ENCODE assay signal across 27 cellular contexts in genomic region chr1:243341074-243341473, GRCh38.
"Had no signal": no experiment of that assay in that cellular context is flagged by ENCODE, and none has a peak within 500 bp of the region (broad histone marks: within the 10 kb centered on the region; RNA-seq: fewer than 3 reads in every experiment).

No MANE protein-coding gene starts in this region.

- H3K36me3 Mint-ChIP-seq: stimulated activated effector memory CD8-positive, alpha-beta T cell treated with anti-CD3 and anti-CD28 coated beads, Interleukin-12 subunit alpha, Interleukin-12 subunit beta, amount 100 ng/mL, for 72 hours had no signal

- H3K27ac Mint-ChIP-seq: activated CD4-positive, alpha-beta memory T cell treated with anti-CD3 and anti-CD28 coated beads for 36 hours; activated CD4-positive, alpha-beta T cell treated with anti-CD3 and anti-CD28 coated beads, Interleukin-2, amount 10 ng/mL, durations not matched to agents 24 days and 14 days; activated T-helper 17 cell treated with anti-CD3 and anti-CD28 coated beads, Interleukin-2, amount 50 U/mL, for 72 hours; dendritic cell treated with granulocyte-macrophage colony-stimulating factor and Interleukin-4, amounts not matched to agents 40 ng/mL and 50 ng/mL, for 4 days; progenitor cell of endocrine pancreas; stimulated activated naive CD8-positive, alpha-beta T cell treated with anti-CD3 and anti-CD28 coated beads, Interleukin-15, Interleukin-2, amounts not matched to agents 100 ng/mL and 50 ng/mL, for 24 hours had no signal

- H3K27me3 ChIP-seq: heart right ventricle, ovary, right lobe of liver had no signal

- H3K4me1 Mint-ChIP-seq: central memory CD8-positive, alpha-beta T cell had no signal

- H3K4me1 ChIP-seq: left ventricle myocardium inferior had no signal

- H3K36me3 ChIP-seq: ovary, right lobe of liver, thoracic aorta had no signal

- H3K9me3 Mint-ChIP-seq: activated CD4-positive, alpha-beta memory T cell treated with anti-CD3 and anti-CD28 coated beads for 36 hours; activated CD4-positive, alpha-beta T cell treated with anti-CD3 and anti-CD28 coated beads, Interleukin-2, amount 10 ng/mL, durations not matched to agents 24 days and 14 days; activated T-cell treated with anti-CD3 and anti-CD28 coated beads, Interleukin-2, amount 50 U/mL, for 4 hours; activated T-helper 17 cell treated with anti-CD3 and anti-CD28 coated beads, Interleukin-2, amount 50 U/mL, for 72 hours; central memory CD8-positive, alpha-beta T cell; dendritic cell treated with granulocyte-macrophage colony-stimulating factor and Interleukin-4, amounts not matched to agents 40 ng/mL and 50 ng/mL, for 4 days; stimulated activated effector memory CD8-positive, alpha-beta T cell treated with anti-CD3 and anti-CD28 coated beads, Interleukin-12 subunit alpha, Interleukin-12 subunit beta, amount 100 ng/mL, for 72 hours; stimulated activated naive CD8-positive, alpha-beta T cell treated with anti-CD3 and anti-CD28 coated beads, Interleukin-15, Interleukin-2, amounts not matched to agents 100 ng/mL and 50 ng/mL, for 24 hours had no signal

- H3K27ac ChIP-seq: heart right ventricle, left ventricle myocardium inferior, ovary, right lobe of liver, thoracic aorta, WERI-Rb-1 had no signal

- H3K27me3 Mint-ChIP-seq: activated CD4-positive, alpha-beta memory T cell treated with anti-CD3 and anti-CD28 coated beads for 36 hours; activated CD4-positive, alpha-beta T cell treated with anti-CD3 and anti-CD28 coated beads, Interleukin-2, amount 10 ng/mL, durations not matched to agents 24 days and 14 days; activated T-helper 17 cell treated with anti-CD3 and anti-CD28 coated beads, Interleukin-2, amount 50 U/mL, for 72 hours; central memory CD8-positive, alpha-beta T cell; dendritic cell treated with granulocyte-macrophage colony-stimulating factor and Interleukin-4, amounts not matched to agents 40 ng/mL and 50 ng/mL, for 4 days; naive thymus-derived CD4-positive, alpha-beta T cell; progenitor cell of endocrine pancreas; stimulated activated naive CD8-positive, alpha-beta T cell treated with anti-CD3 and anti-CD28 coated beads, Interleukin-15, Interleukin-2, amounts not matched to agents 100 ng/mL and 50 ng/mL, for 24 hours had no signal

- H3K4me3 ChIP-seq: heart right ventricle, left ventricle myocardium inferior, lung, ovary, right lobe of liver, thoracic aorta had no signal

- ATAC-seq: activated CD4-positive, CD25-positive, alpha-beta regulatory T cell treated with anti-CD3 and anti-CD28 coated beads, Interleukin-2, amount 50 U/mL, for 24 hours; activated T-cell treated with anti-CD3 and anti-CD28 coated beads, Interleukin-2, amount 50 U/mL, for 4 hours; activated T-helper 17 cell treated with anti-CD3 and anti-CD28 coated beads, Interleukin-2, amount 50 U/mL, for 72 hours; heart right ventricle; naive thymus-derived CD4-positive, alpha-beta T cell; right lobe of liver; stimulated activated effector memory CD8-positive, alpha-beta T cell treated with anti-CD3 and anti-CD28 coated beads, Interleukin-12 subunit alpha, Interleukin-12 subunit beta, amount 100 ng/mL, for 72 hours had no signal

- H3K4me3 Mint-ChIP-seq: activated CD4-positive, alpha-beta memory T cell treated with anti-CD3 and anti-CD28 coated beads for 36 hours; activated CD4-positive, alpha-beta T cell treated with anti-CD3 and anti-CD28 coated beads, Interleukin-2, amount 10 ng/mL, durations not matched to agents 24 days and 14 days; activated T-cell treated with anti-CD3 and anti-CD28 coated beads, Interleukin-2, amount 50 U/mL, for 4 hours; activated T-helper 17 cell treated with anti-CD3 and anti-CD28 coated beads, Interleukin-2, amount 50 U/mL, for 72 hours; central memory CD8-positive, alpha-beta T cell; dendritic cell treated with granulocyte-macrophage colony-stimulating factor and Interleukin-4, amounts not matched to agents 40 ng/mL and 50 ng/mL, for 4 days; naive thymus-derived CD4-positive, alpha-beta T cell; stimulated activated effector memory CD8-positive, alpha-beta T cell treated with anti-CD3 and anti-CD28 coated beads, Interleukin-12 subunit alpha, Interleukin-12 subunit beta, amount 100 ng/mL, for 72 hours; stimulated activated naive CD8-positive, alpha-beta T cell treated with anti-CD3 and anti-CD28 coated beads, Interleukin-15, Interleukin-2, amounts not matched to agents 100 ng/mL and 50 ng/mL, for 24 hours had no signal

- DNase-seq: activated CD4-positive, alpha-beta memory T cell treated with anti-CD3 and anti-CD28 coated beads for 36 hours; activated CD8-positive, alpha-beta memory T cell treated with anti-CD3 and anti-CD28 coated beads, Interleukin-2, amount 50 U/mL, for 48 hours; activated gamma-delta T cell treated with Interleukin-2 at 50 U/mL for 16 hours; activated naive CD4-positive, alpha-beta T cell treated with anti-CD3 and anti-CD28 coated beads, Interleukin-2, amount 50 U/mL, for 16 hours; activated T-cell treated with anti-CD3 and anti-CD28 coated beads, Interleukin-2, amount 50 U/mL, for 4 hours; effector CD4-positive, alpha-beta T cell; foreskin melanocyte; heart right ventricle; left ventricle myocardium inferior; naive thymus-derived CD4-positive, alpha-beta T cell; ovary; right lobe of liver; stimulated activated CD4-positive, alpha-beta T cell treated with anti-CD3 and anti-CD28 coated beads, Interleukin-12 subunit alpha, Interleukin-12 subunit beta, amount 100 ng/mL, for 4 hours; stimulated activated CD4-positive, alpha-beta T cell treated with anti-CD3 and anti-CD28 coated beads, Interleukin-4, amount 100 ng/mL, for 1 hour; T-helper 1 cell; trophoblast cell; WERI-Rb-1 had no signal

- H3K9me3 ChIP-seq: heart right ventricle, left ventricle myocardium inferior, ovary, right lobe of liver, thoracic aorta had no signal
